Comparison of ENCODE assay signal across 14 cellular contexts in genomic region chr21:25970254-25970930, GRCh38.
DNase-seq lines count a peak whose midpoint lies in the region; ATAC-seq and TF ChIP-seq lines count a peak whose summit lies in the region.
"Had no signal": no experiment of that assay in that cellular context is flagged by ENCODE, and none has a peak within 500 bp of the region (broad histone marks: within the 10 kb centered on the region; RNA-seq: fewer than 3 reads in every experiment).

No MANE protein-coding gene starts in this region.

- ATAC-seq in HG02588 (IDR thresholded peaks at IDR 0.05; ENCODE audit: unreplicated experiment) = no peak
- ATAC-seq: activated T-cell treated with anti-CD3 and anti-CD28 coated beads, Interleukin-2, amount 50 U/mL, for 4 hours had no signal

- H3K36me3 ChIP-seq in stomach = peaks cover 26 to 53% (median 50%) of the 10 kb centered on the region in 4 donors
- H3K36me3 ChIP-seq: uterus had no signal

- H3K4me3 Mint-ChIP-seq in activated T-helper 2 cell treated with anti-CD3 and anti-CD28 coated beads, Interferon-gamma antibody, Interleukin-2, Interleukin-4, amounts not matched to agents 10 μg/mL and 5 μg/mL and 100 μg/mL, durations not matched to agents 14 hours and 24 hours and 36 hours (ENCODE audit: low read depth) = no peak overlapping the region
- H3K4me3 Mint-ChIP-seq: activated T-cell treated with anti-CD3 and anti-CD28 coated beads, Interleukin-2, amount 50 U/mL, for 4 hours; CD8-positive, alpha-beta memory T cell; T-helper 1 cell treated with Interleukin-12 subunit alpha and Interleukin-12 subunit beta and Interleukin-4 antibody, amounts not matched to agents 30 μg/mL and 1 μg/mL, for 36 hours had no signal

- peaks cover 12% of the 10 kb centered on the region for H3K9me3 Mint-ChIP-seq in activated T-helper 2 cell treated with anti-CD3 and anti-CD28 coated beads, Interferon-gamma antibody, Interleukin-2, Interleukin-4, amounts not matched to agents 10 μg/mL and 5 μg/mL and 100 μg/mL, durations not matched to agents 14 hours and 24 hours and 36 hours
- H3K9me3 Mint-ChIP-seq: activated T-cell treated with anti-CD3 and anti-CD28 coated beads, Interleukin-2, amount 50 U/mL, for 4 hours had no signal

- TF ChIP-seq POLR2A in stomach (IDR thresholded peaks at IDR 0.05) = no peak

- H3K4me1 ChIP-seq in stomach = peaks cover 0 to 17% (median 6%) of the 10 kb centered on the region in 4 donors
- H3K4me1 ChIP-seq: uterus had no signal

- WGBS in stomach, 5 donors = 52 to 74% (median 66%) methylated on average over 15 of the region's 15 CpGs

- DNase-seq in NCI-H2029 treated with DMSO at 0.1 percent for 48 hours (lab: John Stamatoyannopoulos, UW) (peak; percentile 75), caudate nucleus (lab: John Stamatoyannopoulos, UW) (peak in 50 of 61 donors; percentile 21 to 86 (median 58)), inferior parietal cortex (ENCODE audit: extremely low spot score) (peak; percentile 74), stomach (no peak), DMS153 (lab: John Stamatoyannopoulos, UW) (no peak)
- DNase-seq in activated T-helper 2 cell treated with anti-CD3 and anti-CD28 coated beads, Interferon-gamma antibody, Interleukin-2, Interleukin-4, amounts not matched to agents 10 μg/mL and 5 μg/mL and 100 μg/mL, durations not matched to agents 14 hours and 24 hours and 36 hours (ENCODE audit: low spot score) = no peak
- DNase-seq: activated CD4-positive, alpha-beta T cell treated with anti-CD3 and anti-CD28 coated beads, Interleukin-2, amount 50 U/mL, for 1 hour; activated T-cell treated with anti-CD3 and anti-CD28 coated beads, Interleukin-2, amount 50 U/mL, for 4 hours; adrenal gland; CD8-positive, alpha-beta memory T cell; NCI-H446 treated with DMSO at 0.1 percent for 48 hours; uterus had no signal

- peak overlapping the region; percentile 92 for H3K27ac ChIP-seq in caudate nucleus (ENCODE audit: low read depth, low read length)
- H3K27ac ChIP-seq in stomach = peak overlapping the region in 3 of 5 donors; percentile 11 to 50 (median 31)
- H3K27ac ChIP-seq: uterus had no signal

- no peak overlapping the region for H3K27ac Mint-ChIP-seq in activated T-helper 2 cell treated with anti-CD3 and anti-CD28 coated beads, Interferon-gamma antibody, Interleukin-2, Interleukin-4, amounts not matched to agents 10 μg/mL and 5 μg/mL and 100 μg/mL, durations not matched to agents 14 hours and 24 hours and 36 hours
- H3K27ac Mint-ChIP-seq: CD8-positive, alpha-beta memory T cell; T-helper 1 cell treated with Interleukin-12 subunit alpha and Interleukin-12 subunit beta and Interleukin-4 antibody, amounts not matched to agents 30 μg/mL and 1 μg/mL, for 36 hours had no signal

- no peaks in the 10 kb centered on the region for H3K27me3 Mint-ChIP-seq in activated T-helper 2 cell treated with anti-CD3 and anti-CD28 coated beads, Interferon-gamma antibody, Interleukin-2, Interleukin-4, amounts not matched to agents 10 μg/mL and 5 μg/mL and 100 μg/mL, durations not matched to agents 14 hours and 24 hours and 36 hours (ENCODE audit: low read depth)
- H3K27me3 Mint-ChIP-seq: CD8-positive, alpha-beta memory T cell had no signal

- intact Hi-C loops in stomach (cut with DNase I; ENCODE audit: low total_unique reads) = no loop called here
- intact Hi-C loops in activated T-helper 2 cell treated with anti-CD3 and anti-CD28 coated beads, Interferon-gamma antibody, Interleukin-2, Interleukin-4, amounts not matched to agents 10 μg/mL and 5 μg/mL and 100 μg/mL, durations not matched to agents 14 hours and 24 hours and 36 hours (cut with micrococcal nuclease) = no loop called here

- H3K4me1 Mint-ChIP-seq in activated T-helper 2 cell treated with anti-CD3 and anti-CD28 coated beads, Interferon-gamma antibody, Interleukin-2, Interleukin-4, amounts not matched to agents 10 μg/mL and 5 μg/mL and 100 μg/mL, durations not matched to agents 14 hours and 24 hours and 36 hours (ENCODE audit: low read depth) = peaks cover 8% of the 10 kb centered on the region

- no peak for TF ChIP-seq CTCF in stomach (IDR thresholded peaks at IDR 0.05)

- no peaks in the 10 kb centered on the region for H3K27me3 ChIP-seq in stomach
- H3K27me3 ChIP-seq: adrenal gland, uterus had no signal

- peaks cover 66% of the 10 kb centered on the region for H3K36me3 Mint-ChIP-seq in activated T-helper 2 cell treated with anti-CD3 and anti-CD28 coated beads, Interferon-gamma antibody, Interleukin-2, Interleukin-4, amounts not matched to agents 10 μg/mL and 5 μg/mL and 100 μg/mL, durations not matched to agents 14 hours and 24 hours and 36 hours (ENCODE audit: low read depth)

- no peaks in the 10 kb centered on the region for H3K9me3 ChIP-seq in stomach
- H3K9me3 ChIP-seq: adrenal gland, uterus had no signal

- TF ChIP-seq EP300 in stomach (IDR thresholded peaks at IDR 0.05) = no peak

- H3K4me3 ChIP-seq in stomach = no peak overlapping the region
- H3K4me3 ChIP-seq: adrenal gland, uterus had no signal

Comparison
In these comparisons a context has a peak if more than half of its experiments do, and no peak if none do; other contexts are left out.
1. DNase-seq: peak in NCI-H2029 treated with DMSO at 0.1 percent for 48 hours (single experiment), caudate nucleus (50 of 61) and inferior parietal cortex (single experiment); none in stomach (single experiment), DMS153 (single experiment) and activated T-helper 2 cell treated with anti-CD3 and anti-CD28 coated beads, Interferon-gamma antibody, Interleukin-2, Interleukin-4, amounts not matched to agents 10 μg/mL and 5 μg/mL and 100 μg/mL, durations not matched to agents 14 hours and 24 hours and 36 hours (single experiment).